In genomic region chr7:7920481-7920880, GRCh38 we compare ENCODE assay signal across 8 cellular contexts. TPM values are rescaled to one million over a fixed set of nuclear protein-coding genes. Genes with fewer than 3 reads are reported as not detected.
A peak's percentile ranks its signal among the peaks of the same experiment; 100 is the strongest.
DNase-seq lines count a peak whose midpoint lies in the region; ATAC-seq and TF ChIP-seq lines count a peak whose summit lies in the region.

No MANE protein-coding gene starts in this region.

- no peaks in the 10 kb centered on the region for H3K36me3 ChIP-seq in KOPT-K1 (ENCODE audit: insufficient read depth, low read length)
- H3K36me3 ChIP-seq in adrenal gland (replicated peaks in 1 of 2) = no peaks in the 10 kb centered on the region

- H3K4me1 ChIP-seq in adrenal gland (replicated peaks in 1 of 2) = no peaks in the 10 kb centered on the region

- no peak for TF ChIP-seq POLR2A in adrenal gland (IDR thresholded peaks at IDR 0.05)

- WGBS in adrenal gland, 4 donors = 87 to 95% (median 92%) methylated on average over 3 of the region's 3 CpGs

- H3K27ac ChIP-seq in KOPT-K1 (ENCODE audit: low read depth, low read length, poor library complexity, severe bottlenecking) = peak overlapping the region; percentile 28
- no peak overlapping the region for H3K27ac ChIP-seq in adrenal gland

- ATAC-seq in GM18858 (IDR thresholded peaks at IDR 0.05; ENCODE audit: unreplicated experiment) (peak; percentile 94), GM21576 (IDR thresholded peaks at IDR 0.05; ENCODE audit: unreplicated experiment) (peak; percentile 95), left colon (peak; percentile 88)

- DNase-seq in left colon = peak; percentile 20 to 42
- no peak for DNase-seq in HuH-7.5 (ENCODE audit: low spot score)
- no peak for DNase-seq in posterior vena cava (ENCODE audit: low spot score)
- DNase-seq in adrenal gland = no peak
- no peak for DNase-seq in OCI-M1 (lab: John Stamatoyannopoulos, UW)

- H3K9me3 ChIP-seq in KOPT-K1 (ENCODE audit: insufficient read depth, low read length, poor library complexity, severe bottlenecking) = no peaks in the 10 kb centered on the region
- H3K9me3 ChIP-seq in adrenal gland (replicated peaks in 1 of 3) = no peaks in the 10 kb centered on the region

- TF ChIP-seq CTCF in adrenal gland (IDR thresholded peaks at IDR 0.05) = no peak

- H3K4me3 ChIP-seq in adrenal gland = no peak overlapping the region

- intact Hi-C loops in left colon (cut with DNase I, micrococcal nuclease) = no loop called here
- intact Hi-C loops in posterior vena cava (cut with DNase I) = no loop called here
- intact Hi-C loops in adrenal gland (cut with DNase I) = no loop called here

- no peaks in the 10 kb centered on the region for H3K27me3 ChIP-seq in adrenal gland

RNA-seq across cellular contexts. Expression of gene GLCCI1, which starts 48.1 kb away (rescaled TPM):
- 10 to 100 TPM; 10.5 to 12.3 TPM for total RNA-seq in left colon
- total RNA-seq in posterior vena cava = 1 to 10 TPM; 3.9 to 4.2 TPM
- total RNA-seq in adrenal gland = 10 to 100 TPM in 3 of 8 donors, 1 to 10 TPM in 5; 2.4 to 23.6 (median 8.9) TPM
- polyA plus RNA-seq in adrenal gland = 1 to 10 TPM; 3.8 to 7.6 (median 7.2) TPM

Comparison
In these comparisons a context has a peak if more than half of its experiments do, and no peak if none do; other contexts are left out.
1. DNase-seq: peak in left colon (2 of 2); none in HuH-7.5 (single experiment), posterior vena cava (single experiment), adrenal gland (0 of 7) and OCI-M1 (single experiment).
2. Peak in every context shown above with its lines, with median percentiles within 50 percentile points of each other: ATAC-seq.